1 cellular context compared by ENCODE assay signal in the genomic region with DNA sequence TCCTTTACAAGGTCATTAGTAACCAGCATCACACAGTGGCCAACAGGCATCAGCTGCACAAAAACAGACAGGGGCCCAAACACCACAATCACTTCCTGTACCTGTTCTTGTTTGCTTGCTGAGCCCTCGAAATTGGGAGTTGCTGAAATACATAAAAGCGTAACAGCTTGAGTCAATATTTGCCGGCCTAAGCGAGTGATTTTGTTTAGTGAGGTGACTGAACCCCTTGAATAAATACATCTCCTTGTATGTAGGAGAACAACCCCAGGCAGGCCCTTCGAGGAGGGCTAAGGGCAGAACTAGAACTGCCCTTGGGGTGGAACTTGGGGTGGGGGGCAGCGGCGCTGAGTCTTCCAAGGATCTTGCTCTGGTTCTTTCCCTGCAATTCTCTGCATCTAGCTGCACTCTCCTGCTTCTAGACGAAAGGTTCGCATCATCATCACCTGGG.
TF ChIP-seq lines count a peak whose summit lies in the region.

No MANE protein-coding gene starts in this region.

TF ChIP-seq in HepG2, 621 proteins besides CTCF, POLR2A, EP300 and RAD21 (continued from another document):
- TF ChIP-seq, protein P1, sequence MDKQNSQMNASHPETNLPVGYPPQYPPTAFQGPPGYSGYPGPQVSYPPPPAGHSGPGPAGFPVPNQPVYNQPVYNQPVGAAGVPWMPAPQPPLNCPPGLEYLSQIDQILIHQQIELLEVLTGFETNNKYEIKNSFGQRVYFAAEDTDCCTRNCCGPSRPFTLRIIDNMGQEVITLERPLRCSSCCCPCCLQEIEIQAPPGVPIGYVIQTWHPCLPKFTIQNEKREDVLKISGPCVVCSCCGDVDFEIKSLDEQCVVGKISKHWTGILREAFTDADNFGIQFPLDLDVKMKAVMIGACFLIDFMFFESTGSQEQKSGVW (CRISPR knock-in tag; IDR thresholded peaks at IDR 0.05; ENCODE audit: borderline replicate concordance): no peak
- TF ChIP-seq, protein P2, sequence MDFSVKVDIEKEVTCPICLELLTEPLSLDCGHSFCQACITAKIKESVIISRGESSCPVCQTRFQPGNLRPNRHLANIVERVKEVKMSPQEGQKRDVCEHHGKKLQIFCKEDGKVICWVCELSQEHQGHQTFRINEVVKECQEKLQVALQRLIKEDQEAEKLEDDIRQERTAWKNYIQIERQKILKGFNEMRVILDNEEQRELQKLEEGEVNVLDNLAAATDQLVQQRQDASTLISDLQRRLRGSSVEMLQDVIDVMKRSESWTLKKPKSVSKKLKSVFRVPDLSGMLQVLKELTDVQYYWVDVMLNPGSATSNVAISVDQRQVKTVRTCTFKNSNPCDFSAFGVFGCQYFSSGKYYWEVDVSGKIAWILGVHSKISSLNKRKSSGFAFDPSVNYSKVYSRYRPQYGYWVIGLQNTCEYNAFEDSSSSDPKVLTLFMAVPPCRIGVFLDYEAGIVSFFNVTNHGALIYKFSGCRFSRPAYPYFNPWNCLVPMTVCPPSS (IDR thresholded peaks at IDR 0.05): no peak
- TF ChIP-seq NFE2 (CRISPR knock-in tag; IDR thresholded peaks at IDR 0.05): no peak
- no peak for TF ChIP-seq MATR3 (CRISPR knock-in tag; IDR thresholded peaks at IDR 0.05)
- TF ChIP-seq REL (CRISPR knock-in tag; conservative IDR thresholded peaks at IDR 0.05): no peak
- TF ChIP-seq, protein P3, sequence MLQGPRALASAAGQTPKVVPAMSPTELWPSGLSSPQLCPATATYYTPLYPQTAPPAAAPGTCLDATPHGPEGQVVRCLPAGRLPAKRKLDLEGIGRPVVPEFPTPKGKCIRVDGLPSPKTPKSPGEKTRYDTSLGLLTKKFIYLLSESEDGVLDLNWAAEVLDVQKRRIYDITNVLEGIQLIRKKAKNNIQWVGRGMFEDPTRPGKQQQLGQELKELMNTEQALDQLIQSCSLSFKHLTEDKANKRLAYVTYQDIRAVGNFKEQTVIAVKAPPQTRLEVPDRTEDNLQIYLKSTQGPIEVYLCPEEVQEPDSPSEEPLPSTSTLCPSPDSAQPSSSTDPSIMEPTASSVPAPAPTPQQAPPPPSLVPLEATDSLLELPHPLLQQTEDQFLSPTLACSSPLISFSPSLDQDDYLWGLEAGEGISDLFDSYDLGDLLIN (CRISPR knock-in tag; IDR thresholded peaks at IDR 0.05; ENCODE audit: borderline replicate concordance): no peak
- TF ChIP-seq, protein P4, sequence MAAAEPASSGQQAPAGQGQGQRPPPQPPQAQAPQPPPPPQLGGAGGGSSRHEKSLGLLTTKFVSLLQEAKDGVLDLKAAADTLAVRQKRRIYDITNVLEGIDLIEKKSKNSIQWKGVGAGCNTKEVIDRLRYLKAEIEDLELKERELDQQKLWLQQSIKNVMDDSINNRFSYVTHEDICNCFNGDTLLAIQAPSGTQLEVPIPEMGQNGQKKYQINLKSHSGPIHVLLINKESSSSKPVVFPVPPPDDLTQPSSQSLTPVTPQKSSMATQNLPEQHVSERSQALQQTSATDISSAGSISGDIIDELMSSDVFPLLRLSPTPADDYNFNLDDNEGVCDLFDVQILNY (CRISPR knock-in tag; conservative IDR thresholded peaks at IDR 0.05): no peak
- TF ChIP-seq, protein P5, sequence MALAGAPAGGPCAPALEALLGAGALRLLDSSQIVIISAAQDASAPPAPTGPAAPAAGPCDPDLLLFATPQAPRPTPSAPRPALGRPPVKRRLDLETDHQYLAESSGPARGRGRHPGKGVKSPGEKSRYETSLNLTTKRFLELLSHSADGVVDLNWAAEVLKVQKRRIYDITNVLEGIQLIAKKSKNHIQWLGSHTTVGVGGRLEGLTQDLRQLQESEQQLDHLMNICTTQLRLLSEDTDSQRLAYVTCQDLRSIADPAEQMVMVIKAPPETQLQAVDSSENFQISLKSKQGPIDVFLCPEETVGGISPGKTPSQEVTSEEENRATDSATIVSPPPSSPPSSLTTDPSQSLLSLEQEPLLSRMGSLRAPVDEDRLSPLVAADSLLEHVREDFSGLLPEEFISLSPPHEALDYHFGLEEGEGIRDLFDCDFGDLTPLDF (CRISPR knock-in tag; IDR thresholded peaks at IDR 0.05): no peak
- TF ChIP-seq KDM4B (CRISPR knock-in tag; IDR thresholded peaks at IDR 0.05): peak; percentile 67; the same call in 1 of the 2 replicates
- peak; percentile 92 for TF ChIP-seq FOXK1 (CRISPR knock-in tag; IDR thresholded peaks at IDR 0.05; ENCODE audit: borderline replicate concordance, low read depth)
- TF ChIP-seq, protein P6, sequence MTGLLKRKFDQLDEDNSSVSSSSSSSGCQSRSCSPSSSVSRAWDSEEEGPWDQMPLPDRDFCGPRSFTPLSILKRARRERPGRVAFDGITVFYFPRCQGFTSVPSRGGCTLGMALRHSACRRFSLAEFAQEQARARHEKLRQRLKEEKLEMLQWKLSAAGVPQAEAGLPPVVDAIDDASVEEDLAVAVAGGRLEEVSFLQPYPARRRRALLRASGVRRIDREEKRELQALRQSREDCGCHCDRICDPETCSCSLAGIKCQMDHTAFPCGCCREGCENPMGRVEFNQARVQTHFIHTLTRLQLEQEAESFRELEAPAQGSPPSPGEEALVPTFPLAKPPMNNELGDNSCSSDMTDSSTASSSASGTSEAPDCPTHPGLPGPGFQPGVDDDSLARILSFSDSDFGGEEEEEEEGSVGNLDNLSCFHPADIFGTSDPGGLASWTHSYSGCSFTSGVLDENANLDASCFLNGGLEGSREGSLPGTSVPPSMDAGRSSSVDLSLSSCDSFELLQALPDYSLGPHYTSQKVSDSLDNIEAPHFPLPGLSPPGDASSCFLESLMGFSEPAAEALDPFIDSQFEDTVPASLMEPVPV (CRISPR knock-in tag; IDR thresholded peaks at IDR 0.05): peak; percentile 40; the same call in 1 of the 2 replicates
- TF ChIP-seq, protein P7, sequence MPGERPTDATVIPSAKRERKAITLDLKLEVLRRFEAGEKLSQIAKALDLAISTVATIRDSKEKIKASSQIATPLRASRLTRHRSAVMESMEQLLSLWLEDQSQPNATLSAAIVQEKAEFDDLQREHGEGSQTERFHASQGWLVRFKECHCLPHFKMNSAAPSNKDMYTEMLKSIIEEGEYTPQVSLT (CRISPR knock-in tag; IDR thresholded peaks at IDR 0.05; ENCODE audit: borderline replicate concordance, low read depth): no peak
- TF ChIP-seq, protein P8, sequence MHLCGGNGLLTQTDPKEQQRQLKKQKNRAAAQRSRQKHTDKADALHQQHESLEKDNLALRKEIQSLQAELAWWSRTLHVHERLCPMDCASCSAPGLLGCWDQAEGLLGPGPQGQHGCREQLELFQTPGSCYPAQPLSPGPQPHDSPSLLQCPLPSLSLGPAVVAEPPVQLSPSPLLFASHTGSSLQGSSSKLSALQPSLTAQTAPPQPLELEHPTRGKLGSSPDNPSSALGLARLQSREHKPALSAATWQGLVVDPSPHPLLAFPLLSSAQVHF (CRISPR knock-in tag; IDR thresholded peaks at IDR 0.05): no peak
- TF ChIP-seq, protein P9, sequence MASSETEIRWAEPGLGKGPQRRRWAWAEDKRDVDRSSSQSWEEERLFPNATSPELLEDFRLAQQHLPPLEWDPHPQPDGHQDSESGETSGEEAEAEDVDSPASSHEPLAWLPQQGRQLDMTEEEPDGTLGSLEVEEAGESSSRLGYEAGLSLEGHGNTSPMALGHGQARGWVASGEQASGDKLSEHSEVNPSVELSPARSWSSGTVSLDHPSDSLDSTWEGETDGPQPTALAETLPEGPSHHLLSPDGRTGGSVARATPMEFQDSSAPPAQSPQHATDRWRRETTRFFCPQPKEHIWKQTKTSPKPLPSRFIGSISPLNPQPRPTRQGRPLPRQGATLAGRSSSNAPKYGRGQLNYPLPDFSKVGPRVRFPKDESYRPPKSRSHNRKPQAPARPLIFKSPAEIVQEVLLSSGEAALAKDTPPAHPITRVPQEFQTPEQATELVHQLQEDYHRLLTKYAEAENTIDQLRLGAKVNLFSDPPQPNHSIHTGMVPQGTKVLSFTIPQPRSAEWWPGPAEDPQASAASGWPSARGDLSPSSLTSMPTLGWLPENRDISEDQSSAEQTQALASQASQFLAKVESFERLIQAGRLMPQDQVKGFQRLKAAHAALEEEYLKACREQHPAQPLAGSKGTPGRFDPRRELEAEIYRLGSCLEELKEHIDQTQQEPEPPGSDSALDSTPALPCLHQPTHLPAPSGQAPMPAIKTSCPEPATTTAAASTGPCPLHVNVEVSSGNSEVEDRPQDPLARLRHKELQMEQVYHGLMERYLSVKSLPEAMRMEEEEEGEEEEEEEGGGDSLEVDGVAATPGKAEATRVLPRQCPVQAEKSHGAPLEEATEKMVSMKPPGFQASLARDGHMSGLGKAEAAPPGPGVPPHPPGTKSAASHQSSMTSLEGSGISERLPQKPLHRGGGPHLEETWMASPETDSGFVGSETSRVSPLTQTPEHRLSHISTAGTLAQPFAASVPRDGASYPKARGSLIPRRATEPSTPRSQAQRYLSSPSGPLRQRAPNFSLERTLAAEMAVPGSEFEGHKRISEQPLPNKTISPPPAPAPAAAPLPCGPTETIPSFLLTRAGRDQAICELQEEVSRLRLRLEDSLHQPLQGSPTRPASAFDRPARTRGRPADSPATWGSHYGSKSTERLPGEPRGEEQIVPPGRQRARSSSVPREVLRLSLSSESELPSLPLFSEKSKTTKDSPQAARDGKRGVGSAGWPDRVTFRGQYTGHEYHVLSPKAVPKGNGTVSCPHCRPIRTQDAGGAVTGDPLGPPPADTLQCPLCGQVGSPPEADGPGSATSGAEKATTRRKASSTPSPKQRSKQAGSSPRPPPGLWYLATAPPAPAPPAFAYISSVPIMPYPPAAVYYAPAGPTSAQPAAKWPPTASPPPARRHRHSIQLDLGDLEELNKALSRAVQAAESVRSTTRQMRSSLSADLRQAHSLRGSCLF (CRISPR knock-in tag; IDR thresholded peaks at IDR 0.05; ENCODE audit: borderline replicate concordance): no peak
- TF ChIP-seq GLI4 (CRISPR knock-in tag; IDR thresholded peaks at IDR 0.05; ENCODE audit: borderline replicate concordance): no peak
- TF ChIP-seq FOXP1 (IDR thresholded peaks at IDR 0.05): no peak
- TF ChIP-seq FOXP1 (CRISPR knock-in tag; IDR thresholded peaks at IDR 0.05): peak; percentile 97
- no peak for TF ChIP-seq SRSF9 (IDR thresholded peaks at IDR 0.05; ENCODE audit: borderline replicate concordance, insufficient read depth, low read depth, low read length, poor library complexity, severe bottlenecking)
- TF ChIP-seq ZNF709 (CRISPR knock-in tag; IDR thresholded peaks at IDR 0.05): no peak
